In genomic region chr1:171313319-171313834, GRCh38 we compare ENCODE assay signal across 8 cellular contexts. TPM values are rescaled to one million over a fixed set of nuclear protein-coding genes. Genes with fewer than 3 reads are reported as not detected.
DNase-seq lines count a peak whose midpoint lies in the region; ATAC-seq and TF ChIP-seq lines count a peak whose summit lies in the region.

No MANE protein-coding gene starts in this region.

- TF ChIP-seq CTCF in GM12865 (IDR thresholded peaks at IDR 0.05; ENCODE audit: insufficient read depth, low read depth, low read length, missing control alignments) = no peak
- TF ChIP-seq CTCF in lower lobe of right lung (IDR thresholded peaks at IDR 0.05) = no peak

- intact Hi-C loops in lower lobe of right lung (cut with DNase I) = no loop called here

- peak overlapping the region in 3 of 4 donors; percentile 70 to 80 (median 75) for H3K4me3 Mint-ChIP-seq in IgD-negative memory B cell

- H3K27me3 ChIP-seq in lower lobe of right lung (ENCODE audit: low read depth) = no peaks in the 10 kb centered on the region

- H3K9me3 ChIP-seq in lower lobe of right lung = no peaks in the 10 kb centered on the region

- H3K27me3 Mint-ChIP-seq in IgD-negative memory B cell = no peaks in the 10 kb centered on the region

- peak overlapping the region; percentile 37 for H3K27ac ChIP-seq in lower lobe of right lung

- H3K36me3 Mint-ChIP-seq in IgD-negative memory B cell = peaks cover 5% of the 10 kb centered on the region

- peaks cover 12% of the 10 kb centered on the region for H3K4me1 ChIP-seq in lower lobe of right lung

- no peaks in the 10 kb centered on the region for H3K36me3 ChIP-seq in lower lobe of right lung

- peak overlapping the region; percentile 28 to 86 (median 63) for H3K27ac Mint-ChIP-seq in IgD-negative memory B cell

- DNase-seq in GM12865 (ENCODE audit: low read depth) (peak; percentile 46), lower lobe of right lung (no peak), amniotic stem cell (lab: John Stamatoyannopoulos, UW) (no peak), NCI-H146 (lab: John Stamatoyannopoulos, UW) (no peak), hypothalamus (lab: John Stamatoyannopoulos, UW) (no peak), NCI-H1105 (lab: John Stamatoyannopoulos, UW) (no peak)

- no peaks in the 10 kb centered on the region for H3K9me3 Mint-ChIP-seq in IgD-negative memory B cell

- H3K4me3 ChIP-seq in GM12865 (ENCODE audit: low read depth, low read length) (peak overlapping the region; percentile 5; the same call in 1 of the 2 replicates), lower lobe of right lung (no peak overlapping the region)

- H3K4me1 Mint-ChIP-seq in IgD-negative memory B cell = peaks cover 7 to 21% (median 12%) of the 10 kb centered on the region in 3 donors

- ATAC-seq in GM21526 (IDR thresholded peaks at IDR 0.05; ENCODE audit: low FRiP score, unreplicated experiment) (peak; percentile 35), lower lobe of right lung (no peak)

RNA-seq across cellular contexts. Expression of gene FMO4, which starts 0.6 kb away (rescaled TPM):
- polyA plus RNA-seq in IgD-negative memory B cell = 1.5 TPM
- total RNA-seq in lower lobe of right lung = 5.9 TPM
